ENCODE assay signal across 8 cellular contexts in genomic region chr9:133346021-133346713, GRCh38. TPM values are rescaled to one million over a fixed set of nuclear protein-coding genes. Genes with fewer than 3 reads are reported as not detected.
A peak's percentile ranks its signal among the peaks of the same experiment; 100 is the strongest.
DNase-seq lines count a peak whose midpoint lies in the region; ATAC-seq and TF ChIP-seq lines count a peak whose summit lies in the region.

No MANE protein-coding gene starts in this region.

- no peaks in the 10 kb centered on the region for H3K9me3 Mint-ChIP-seq in activated T-cell treated with anti-CD3 and anti-CD28 coated beads, Interleukin-2, amount 50 U/mL, for 24 hours
- H3K9me3 Mint-ChIP-seq in activated T-helper 17 cell treated with anti-CD3 and anti-CD28 coated beads, Interleukin-2, amount 50 U/mL, for 72 hours = no peaks in the 10 kb centered on the region
- H3K9me3 Mint-ChIP-seq in immature natural killer cell = no peaks in the 10 kb centered on the region

- peaks cover 94% of the 10 kb centered on the region for H3K36me3 Mint-ChIP-seq in activated T-cell treated with anti-CD3 and anti-CD28 coated beads, Interleukin-2, amount 50 U/mL, for 24 hours (ENCODE audit: low read depth)
- H3K36me3 Mint-ChIP-seq in activated T-helper 17 cell treated with anti-CD3 and anti-CD28 coated beads, Interleukin-2, amount 50 U/mL, for 72 hours (ENCODE audit: low read depth) = peaks cover 88% of the 10 kb centered on the region
- peaks cover 4 to 24% (median 8%) of the 10 kb centered on the region in 3 donors for H3K36me3 Mint-ChIP-seq in immature natural killer cell

- no peak overlapping the region for H3K4me3 ChIP-seq in testis

- H3K27me3 ChIP-seq in testis = no peaks in the 10 kb centered on the region

- peak overlapping the region; percentile 92 for H3K27ac Mint-ChIP-seq in activated T-cell treated with anti-CD3 and anti-CD28 coated beads, Interleukin-2, amount 50 U/mL, for 24 hours
- H3K27ac Mint-ChIP-seq in activated T-helper 17 cell treated with anti-CD3 and anti-CD28 coated beads, Interleukin-2, amount 50 U/mL, for 72 hours = peak overlapping the region; percentile 89
- H3K27ac Mint-ChIP-seq in immature natural killer cell = peak overlapping the region in 3 of 6 donors; percentile 49 to 91 (median 75)

- H3K4me1 ChIP-seq in testis = peaks cover 24% of the 10 kb centered on the region

- H3K9me3 ChIP-seq in testis = no peaks in the 10 kb centered on the region

- WGBS in testis, 2 donors = 41 to 50% methylated on average over 14 of the region's 14 CpGs

- ATAC-seq in activated T-helper 17 cell treated with anti-CD3 and anti-CD28 coated beads, Interleukin-2, amount 50 U/mL, for 72 hours (replicated peaks) = no peak
- ATAC-seq in HG02973 (IDR thresholded peaks at IDR 0.05; ENCODE audit: unreplicated experiment) (no peak), GM21737 (IDR thresholded peaks at IDR 0.05; ENCODE audit: unreplicated experiment) (no peak)

- TF ChIP-seq CTCF in testis (IDR thresholded peaks at IDR 0.05) = no peak

- H3K36me3 ChIP-seq in testis (ENCODE audit: low read depth, missing control alignments) = no peaks in the 10 kb centered on the region

- H3K27ac ChIP-seq in testis = peak overlapping the region; percentile 89 to 90

- no peaks in the 10 kb centered on the region for H3K27me3 Mint-ChIP-seq in activated T-cell treated with anti-CD3 and anti-CD28 coated beads, Interleukin-2, amount 50 U/mL, for 24 hours
- no peaks in the 10 kb centered on the region for H3K27me3 Mint-ChIP-seq in activated T-helper 17 cell treated with anti-CD3 and anti-CD28 coated beads, Interleukin-2, amount 50 U/mL, for 72 hours
- H3K27me3 Mint-ChIP-seq in immature natural killer cell (ENCODE audit: low read depth in 3 of 3) = peaks cover 2 to 6% (median 5%) of the 10 kb centered on the region in 3 donors

- no peak for DNase-seq in activated T-cell treated with anti-CD3 and anti-CD28 coated beads, Interleukin-2, amount 50 U/mL, for 24 hours
- no peak for DNase-seq in activated T-cell treated with anti-CD3 and anti-CD28 coated beads, Interleukin-2, amount 50 U/mL, for 48 hours
- DNase-seq in immature natural killer cell = no peak
- no peak for DNase-seq in testis
- no peak for DNase-seq in ecto neural progenitor cell (ENCODE audit: low spot score)

- peaks cover 39% of the 10 kb centered on the region for H3K4me1 Mint-ChIP-seq in activated T-cell treated with anti-CD3 and anti-CD28 coated beads, Interleukin-2, amount 50 U/mL, for 24 hours (ENCODE audit: low read depth)
- peaks cover 24% of the 10 kb centered on the region for H3K4me1 Mint-ChIP-seq in activated T-helper 17 cell treated with anti-CD3 and anti-CD28 coated beads, Interleukin-2, amount 50 U/mL, for 72 hours
- peaks cover 52 to 59% of the 10 kb centered on the region in 2 donors for H3K4me1 Mint-ChIP-seq in immature natural killer cell

- no peak for TF ChIP-seq POLR2A in testis (IDR thresholded peaks at IDR 0.05)

- intact Hi-C loops in testis (cut with DNase I; ENCODE audit: low total_unique reads) = no loop called here

- H3K4me3 Mint-ChIP-seq in activated T-cell treated with anti-CD3 and anti-CD28 coated beads, Interleukin-2, amount 50 U/mL, for 24 hours = peak overlapping the region; percentile 98
- peak overlapping the region; percentile 93 for H3K4me3 Mint-ChIP-seq in activated T-helper 17 cell treated with anti-CD3 and anti-CD28 coated beads, Interleukin-2, amount 50 U/mL, for 72 hours
- peak overlapping the region; percentile 83 to 100 (median 98) for H3K4me3 Mint-ChIP-seq in immature natural killer cell

RNA-seq across cellular contexts. Expression of gene MED22, which starts 1.8 kb away (rescaled TPM):
- total RNA-seq in activated T-helper 17 cell treated with anti-CD3 and anti-CD28 coated beads, Interleukin-2, amount 50 U/mL, for 72 hours = 10 to 100 TPM; 21.3 to 29.9 TPM
- polyA plus RNA-seq in immature natural killer cell (10 to 100 TPM in 1 of 3 donors, 1 to 10 TPM in 2; 5.2 to 27.4 (median 7.0) TPM), testis (ENCODE audit: insufficient read depth, low read depth, low replicate concordance) (20.2 TPM)
- 10 to 100 TPM; 25.9 to 29.3 TPM for total RNA-seq in testis

RNA-seq across cellular contexts. Expression of gene RPL7A, which starts 1.9 kb away (rescaled TPM):
- 1,000 to 10,000 TPM; 3,005 to 3,350 TPM for total RNA-seq in activated T-helper 17 cell treated with anti-CD3 and anti-CD28 coated beads, Interleukin-2, amount 50 U/mL, for 72 hours
- polyA plus RNA-seq in immature natural killer cell (100 to 1,000 TPM; 459 to 791 (median 622) TPM), testis (ENCODE audit: insufficient read depth, low read depth, low replicate concordance) (1,924 TPM)
- total RNA-seq in testis = 1,000 to 10,000 TPM in 1 of 2 donors, 100 to 1,000 TPM in 1; 856 to 1,453 TPM

RNA-seq across cellular contexts. Expression of gene SURF1, which starts 10.1 kb away (rescaled TPM):
- 10 to 100 TPM; 13.9 to 25.4 TPM for total RNA-seq in activated T-helper 17 cell treated with anti-CD3 and anti-CD28 coated beads, Interleukin-2, amount 50 U/mL, for 72 hours
- polyA plus RNA-seq in immature natural killer cell (100 to 1,000 TPM; 104 to 153 (median 131) TPM), testis (ENCODE audit: insufficient read depth, low read depth, low replicate concordance) (71.0 TPM)
- 10 to 100 TPM; 51.4 to 58.9 TPM for total RNA-seq in testis

RNA-seq across cellular contexts. Expression of gene SURF6, which starts 10.2 kb away (rescaled TPM):
- total RNA-seq in activated T-helper 17 cell treated with anti-CD3 and anti-CD28 coated beads, Interleukin-2, amount 50 U/mL, for 72 hours = 10 to 100 TPM; 17.4 to 26.3 TPM
- 10 to 100 TPM in 1 of 3 donors, 1 to 10 TPM in 2; 3.0 to 15.5 (median 5.7) TPM for polyA plus RNA-seq in immature natural killer cell
- 10 to 100 TPM; 28.5 to 36.0 TPM for total RNA-seq in testis
- 19.8 TPM for polyA plus RNA-seq in testis (ENCODE audit: insufficient read depth, low read depth, low replicate concordance)

RNA-seq across cellular contexts. Expression of gene SURF2, which starts 10.2 kb away (rescaled TPM):
- 10 to 100 TPM in 1 of 2 donors, 1 to 10 TPM in 1; 7.0 to 17.3 TPM for total RNA-seq in activated T-helper 17 cell treated with anti-CD3 and anti-CD28 coated beads, Interleukin-2, amount 50 U/mL, for 72 hours
- polyA plus RNA-seq in immature natural killer cell (10 to 100 TPM; 30.2 to 36.9 (median 34.5) TPM), testis (ENCODE audit: insufficient read depth, low read depth, low replicate concordance) (160 TPM)
- total RNA-seq in testis = 100 to 1,000 TPM; 103 to 121 TPM
